28 cellular contexts compared by ENCODE assay signal in the genomic region with DNA sequence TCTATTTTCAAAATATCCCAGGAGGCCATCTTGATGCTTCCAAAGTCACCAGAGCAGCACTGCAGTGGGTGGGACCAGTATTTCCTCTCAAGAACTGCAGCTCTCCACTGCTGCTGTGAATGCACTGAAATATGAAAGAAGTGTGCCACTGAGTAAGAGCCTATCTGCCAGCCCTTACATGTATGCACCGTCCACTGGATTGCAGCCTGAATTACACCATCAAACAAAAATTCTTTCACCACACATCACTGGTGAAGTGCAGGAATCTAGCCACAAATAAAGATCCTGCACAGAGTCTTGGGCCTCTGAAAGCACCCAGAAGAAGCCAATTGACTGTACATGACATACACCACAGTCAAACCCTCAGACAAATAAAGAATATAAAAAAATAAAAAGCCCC.
DNase-seq lines count a peak whose midpoint lies in the region; ATAC-seq and TF ChIP-seq lines count a peak whose summit lies in the region.
"Had no signal": no experiment of that assay in that cellular context is flagged by ENCODE, and none has a peak within 500 bp of the region (broad histone marks: within the 10 kb centered on the region; RNA-seq: fewer than 3 reads in every experiment).

No MANE protein-coding gene starts in this region.

- BruUV-seq in mammary epithelial cell (replicated peaks; lab: Mats Ljungman, UMichigan), result no TSS peak
- no TSS peak for BruUV-seq in MCF 10A (replicated peaks; lab: Mats Ljungman, UMichigan)

- H3K4me3 ChIP-seq in mammary epithelial cell (replicated peaks in 1 of 3; ENCODE audit: insufficient read depth in 1 of 3, low read depth in 2 of 3, low read length in 3 of 3), result no peak overlapping the region
- no peak overlapping the region for H3K4me3 ChIP-seq in brain microvascular endothelial cell (ENCODE audit: low read depth, low read length)
- no peak overlapping the region for H3K4me3 ChIP-seq in foreskin fibroblast (ENCODE audit: low read depth in 1 of 2, low read length in 2 of 2)
- H3K4me3 ChIP-seq: cardiac muscle cell, lung, spleen, upper lobe of right lung had no signal

- CTCF ChIA-PET in mammary epithelial cell (lab: Charles Lee; ENCODE audit: low non-redundant PET), result interaction anchor here (0.6 kb wide), 1 partner anchor 424 kb away, joined by 4 read pairs; no protein-coding TSS in a partner anchor
- CTCF ChIA-PET in MCF 10A (lab: Yijun Ruan, JAX), result interaction anchor here (0.7 to 0.9 kb wide), 2 partner anchors 12 to 184 kb away, joined by 3 read pairs; no protein-coding TSS in a partner anchor

- dilution Hi-C loops in mammary epithelial cell (cut with HindIII; ENCODE audit: low sequenced_read_pairs), result no loop called here

- H3K4me1 Mint-ChIP-seq in MCF 10A (ENCODE audit: insufficient read depth, unreplicated experiment), result no peaks in the 10 kb centered on the region
- H3K4me1 Mint-ChIP-seq: activated CD8-positive, alpha-beta memory T cell treated with anti-CD3 and anti-CD28 coated beads, Interleukin-2, amount 10 ng/mL, durations not matched to agents 7 days and 5 days; activated naive CD8-positive, alpha-beta T cell treated with anti-CD3 and anti-CD28 coated beads for 36 hours; IgD-negative memory B cell had no signal

- H3K27ac Mint-ChIP-seq in MCF 10A (ENCODE audit: low read depth, unreplicated experiment), result no peak overlapping the region
- H3K27ac Mint-ChIP-seq: activated CD8-positive, alpha-beta memory T cell treated with anti-CD3 and anti-CD28 coated beads, Interleukin-2, amount 10 ng/mL, durations not matched to agents 7 days and 5 days; activated naive CD8-positive, alpha-beta T cell treated with anti-CD3 and anti-CD28 coated beads for 36 hours; IgD-negative memory B cell had no signal

- no peak for ATAC-seq in GM19395 (IDR thresholded peaks at IDR 0.05; ENCODE audit: unreplicated experiment)
- ATAC-seq: activated CD8-positive, alpha-beta memory T cell treated with anti-CD3 and anti-CD28 coated beads, Interleukin-2, amount 10 ng/mL, durations not matched to agents 7 days and 5 days; esophagus mucosa; upper lobe of right lung had no signal

- H3K36me3 ChIP-seq in mammary epithelial cell (ENCODE audit: insufficient read depth, low read length) (no peaks in the 10 kb centered on the region), brain microvascular endothelial cell (replicated peaks) (no peaks in the 10 kb centered on the region)
- H3K36me3 ChIP-seq: cardiac muscle cell, spleen, upper lobe of right lung had no signal

- no peaks in the 10 kb centered on the region for H3K36me3 Mint-ChIP-seq in MCF 10A (ENCODE audit: insufficient read depth, unreplicated experiment)
- H3K36me3 Mint-ChIP-seq: activated CD8-positive, alpha-beta memory T cell treated with anti-CD3 and anti-CD28 coated beads, Interleukin-2, amount 10 ng/mL, durations not matched to agents 7 days and 5 days; activated naive CD8-positive, alpha-beta T cell treated with anti-CD3 and anti-CD28 coated beads for 36 hours had no signal

- no peak overlapping the region for H2AFZ ChIP-seq in mammary epithelial cell (ENCODE audit: low read depth, low read length)

- DNase-seq in mammary epithelial cell (peak; percentile 77), MCF 10A (ENCODE audit: unreplicated experiment) (no peak), brain microvascular endothelial cell (peak; percentile 57), foreskin fibroblast (peak; percentile 40 to 60), NCI-H146 treated with DMSO at 0.1 percent for 48 hours (lab: John Stamatoyannopoulos, UW; ENCODE audit: unreplicated experiment) (no peak), D341Med (ENCODE audit: low spot score) (no peak)
- DNase-seq in activated T-cell treated with anti-CD3 and anti-CD28 coated beads, Interleukin-2, amount 50 U/mL, for 1 hour, result no peak
- DNase-seq: activated CD8-positive, alpha-beta memory T cell treated with anti-CD3 and anti-CD28 coated beads, Interleukin-2, amount 10 ng/mL, durations not matched to agents 7 days and 5 days; activated naive CD8-positive, alpha-beta T cell treated with anti-CD3 and anti-CD28 coated beads for 36 hours; C1 segment of cervical spinal cord; MM.1S; NCI-H1694 treated with DMSO at 0.1 percent for 48 hours; NCI-H2227 treated with DMSO at 0.1 percent for 48 hours; NCI-H82; nucleus accumbens; retina; SHP77; spleen; stimulated activated CD4-positive, alpha-beta T cell treated with anti-CD3 and anti-CD28 coated beads, Interleukin-4, amount 100 ng/mL, for 4 hours; SW 1271; upper lobe of right lung had no signal

- H3K27me3 ChIP-seq in mammary epithelial cell (ENCODE audit: insufficient read depth, low read length), result no peaks in the 10 kb centered on the region
- no peaks in the 10 kb centered on the region for H3K27me3 ChIP-seq in brain microvascular endothelial cell (replicated peaks)
- H3K27me3 ChIP-seq: cardiac muscle cell, spleen, upper lobe of right lung had no signal

- peak in 1 of 2 donors; percentile 1 for TF ChIP-seq CTCF in mammary epithelial cell (conservative IDR thresholded peaks at IDR 0.05 in 1 of 2, IDR thresholded peaks at IDR 0.05 in 1 of 2; ENCODE audit: extremely low read depth in 1 of 2, insufficient read depth in 1 of 2, low read depth in 1 of 2, low read length in 2 of 2)
- no peak for TF ChIP-seq CTCF in MCF 10A (IDR thresholded peaks at IDR 0.05; ENCODE audit: unreplicated experiment)
- no peak for TF ChIP-seq CTCF in brain microvascular endothelial cell (IDR thresholded peaks at IDR 0.05; ENCODE audit: low read depth, low read length, missing control alignments)
- no peak for TF ChIP-seq CTCF in foreskin fibroblast (IDR thresholded peaks at IDR 0.05; ENCODE audit: low read depth, low read length)

- H3K9ac ChIP-seq in mammary epithelial cell (ENCODE audit: insufficient read depth, low read length), result no peak overlapping the region

- H3K4me1 ChIP-seq in mammary epithelial cell (ENCODE audit: insufficient read depth, low read length), result peaks cover 5% of the 10 kb centered on the region
- H3K4me1 ChIP-seq: spleen had no signal

- H3K9me3 Mint-ChIP-seq in MCF 10A (ENCODE audit: unreplicated experiment), result peaks cover 11% of the 10 kb centered on the region
- H3K9me3 Mint-ChIP-seq: activated naive CD8-positive, alpha-beta T cell treated with anti-CD3 and anti-CD28 coated beads for 36 hours had no signal

- H3K27me3 Mint-ChIP-seq in MCF 10A (ENCODE audit: insufficient read depth, unreplicated experiment), result no peaks in the 10 kb centered on the region
- H3K27me3 Mint-ChIP-seq: IgD-negative memory B cell had no signal

- POLR2A ChIA-PET in MCF 10A (lab: Yijun Ruan, JAX), result no interaction called here

- H3K4me2 ChIP-seq in mammary epithelial cell (ENCODE audit: insufficient read depth, low read depth, low read length), result no peak overlapping the region

- H3K27ac ChIP-seq in mammary epithelial cell (ENCODE audit: insufficient read depth, low read depth, low read length) (no peak overlapping the region), brain microvascular endothelial cell (no peak overlapping the region)
- H3K27ac ChIP-seq: 22Rv1, cardiac muscle cell, HL-60, spleen, upper lobe of right lung had no signal

- H4K20me1 ChIP-seq in mammary epithelial cell (ENCODE audit: insufficient read depth, low read length), result no peaks in the 10 kb centered on the region

- H3K79me2 ChIP-seq in mammary epithelial cell (ENCODE audit: insufficient read depth, low read length), result peaks cover 9% of the 10 kb centered on the region

- in situ Hi-C loops in mammary epithelial cell (cut with MboI; ENCODE audit: low sequenced_read_pairs in 2 of 2) (no loop called here), brain microvascular endothelial cell (cut with HindIII; ENCODE audit: low pct_ligation_motif_present, low sequenced_read_pairs) (no loop called here)

- H3K9me3 ChIP-seq in mammary epithelial cell (replicated peaks; ENCODE audit: insufficient read depth, low read length), result peaks cover 9% of the 10 kb centered on the region
- H3K9me3 ChIP-seq: upper lobe of right lung had no signal

- intact Hi-C loops in mammary epithelial cell (cut with micrococcal nuclease), result loop anchor here (1.0 kb wide), 1 partner anchor 248 kb away; no protein-coding TSS in a partner anchor
- intact Hi-C loops in MCF 10A (cut with micrococcal nuclease), result no loop called here

- H3K4me3 Mint-ChIP-seq in MCF 10A (ENCODE audit: unreplicated experiment), result no peak overlapping the region
- H3K4me3 Mint-ChIP-seq: activated CD8-positive, alpha-beta memory T cell treated with anti-CD3 and anti-CD28 coated beads, Interleukin-2, amount 10 ng/mL, durations not matched to agents 7 days and 5 days; activated naive CD8-positive, alpha-beta T cell treated with anti-CD3 and anti-CD28 coated beads for 36 hours; IgD-negative memory B cell had no signal

- 0% methylated on average over 1 of the region's 1 CpG for WGBS in mammary epithelial cell (ENCODE audit: low coverage, missing lambda C conversion rate)

Comparison
In these comparisons a context has a peak if more than half of its experiments do, and no peak if none do; other contexts are left out.
1. DNase-seq: peak in mammary epithelial cell (single experiment), brain microvascular endothelial cell (single experiment) and foreskin fibroblast (2 of 2); none in MCF 10A (single experiment), NCI-H146 treated with DMSO at 0.1 percent for 48 hours (single experiment), D341Med (single experiment) and activated T-cell treated with anti-CD3 and anti-CD28 coated beads, Interleukin-2, amount 50 U/mL, for 1 hour (single experiment).